In the genomic region with DNA sequence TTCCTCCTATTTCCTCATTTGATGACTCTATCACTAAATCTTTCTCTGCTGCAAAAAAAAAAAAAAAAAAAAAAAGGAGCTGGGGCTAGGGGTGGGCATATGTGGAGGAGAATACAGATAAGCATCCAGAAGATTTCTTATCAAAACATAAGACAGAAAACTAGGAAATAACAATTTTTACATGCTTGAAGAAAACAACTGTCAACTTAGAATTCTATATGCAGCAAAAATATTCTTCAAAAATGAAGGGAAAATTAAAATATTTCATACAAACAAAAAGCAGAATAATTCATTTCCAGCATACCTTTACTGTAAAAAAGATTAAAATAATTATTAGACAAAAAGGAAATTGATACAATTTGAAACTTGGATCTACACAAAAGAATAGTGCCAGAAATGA, we compare ENCODE assay signal across 31 cellular contexts. TPM values are rescaled to one million over a fixed set of nuclear protein-coding genes. Genes with fewer than 3 reads are reported as not detected.
"Had no signal": no experiment of that assay in that cellular context is flagged by ENCODE, and none has a peak within 500 bp of the region (broad histone marks: within the 10 kb centered on the region; RNA-seq: fewer than 3 reads in every experiment).

No MANE protein-coding gene starts in this region.

- H3K27ac ChIP-seq: stomach, suprapubic skin, testis, thoracic aorta, thyroid gland, tibial artery, tibial nerve, transverse colon, upper lobe of left lung, upper lobe of right lung, uterus, vagina had no signal

- H3K27me3 ChIP-seq: stomach, suprapubic skin, testis, thyroid gland, tibial artery, tibial nerve, transverse colon, upper lobe of left lung, upper lobe of right lung, uterus, vagina had no signal

- ATAC-seq: stimulated activated effector memory CD8-positive, alpha-beta T cell treated with anti-CD3 and anti-CD28 coated beads, Interleukin-12 subunit alpha, Interleukin-12 subunit beta, amount 100 ng/mL, for 72 hours; stimulated activated memory B cell treated with anti-CD40 and anti-IgM and Interleukin-4, amounts not matched to agents 10 μg/mL and 1 μg/mL and 100 μg/mL, for 72 hours; stimulated activated naive B cell treated with anti-CD40 and anti-IgM and Interleukin-4, amounts not matched to agents 10 μg/mL and 1 μg/mL and 100 μg/mL, for 72 hours; stimulated activated naive CD8-positive, alpha-beta T cell treated with anti-CD3 and anti-CD28 coated beads, Interleukin-15, amount 100 ng/mL, for 72 hours; stimulated activated naive CD8-positive, alpha-beta T cell treated with anti-CD3 and anti-CD28 coated beads, Interleukin-15, Interleukin-2, amounts not matched to agents 100 U/mL and 50 U/mL, for 24 hours; upper lobe of right lung had no signal

- FAIRE-seq: urothelium cell line had no signal

- H3K9me3 ChIP-seq: testis, thyroid gland, uterus had no signal

- H3K4me3 ChIP-seq: stomach, suprapubic skin, testis, thoracic aorta, thyroid gland, tibial artery, tibial nerve, transverse colon, upper lobe of left lung, upper lobe of right lung, uterus, vagina had no signal

- H3K36me3 ChIP-seq: stomach, suprapubic skin, thoracic aorta, thyroid gland, tibial artery, tibial nerve, transverse colon, upper lobe of left lung, upper lobe of right lung, uterus, vagina had no signal

- DNase-seq: stimulated activated CD4-positive, alpha-beta T cell treated with anti-CD3 and anti-CD28 coated beads, Interleukin-2, amount 100 ng/mL, for 48 hours; stimulated activated CD4-positive, alpha-beta T cell treated with anti-CD3 and anti-CD28 coated beads, Interleukin-4, amount 100 ng/mL, for 1 hour; stimulated activated CD4-positive, alpha-beta T cell treated with anti-CD3 and anti-CD28 coated beads, Interleukin-4, amount 100 ng/mL, for 24 hours; stimulated activated CD4-positive, alpha-beta T cell treated with anti-CD3 and anti-CD28 coated beads, Interleukin-4, amount 100 ng/mL, for 4 hours; stimulated activated CD8-positive, alpha-beta memory T cell treated with anti-CD3 and anti-CD28 coated beads, Interleukin-4, amount 100 ng/mL, for 48 hours; stimulated activated naive B cell treated with anti-CD40 and anti-IgM and Interleukin-4, amounts not matched to agents 10 μg/mL and 1 μg/mL and 100 μg/mL, for 72 hours; stimulated activated naive CD4-positive, alpha-beta T cell; stimulated activated naive CD4-positive, alpha-beta T cell treated with Interleukin-2 at 50 U/mL for 16 hours; stimulated activated naive CD8-positive, alpha-beta T cell treated with anti-CD3 and anti-CD28 coated beads, Interleukin-15, amount 100 ng/mL, for 72 hours; stimulated activated naive CD8-positive, alpha-beta T cell treated with anti-CD3 and anti-CD28 coated beads, Interleukin-15, Interleukin-2, amounts not matched to agents 100 U/mL and 50 U/mL, for 24 hours; stomach; substantia nigra; testis; thyroid gland; tibial artery; transverse colon; trophoblast cell; upper lobe of left lung; upper lobe of right lung; uterus had no signal

- H3K4me1 ChIP-seq: stomach, suprapubic skin, testis, thyroid gland, tibial artery, tibial nerve, transverse colon, upper lobe of left lung, upper lobe of right lung, uterus, vagina had no signal

RNA-seq across cellular contexts. Expression of a gene that starts 38.7 kb away (rescaled TPM):
- total RNA-seq: stomach, subcutaneous adipose tissue, suprapubic skin, temporal lobe, thoracic aorta, tibial nerve, transverse colon, upper lobe of left lung, upper lobe of right lung, ureter, urinary bladder, vagina had no signal
- polyA plus RNA-seq: urinary bladder had no signal
